ENCODE assay signal across 17 cellular contexts in genomic region chr10:43124094-43124521, GRCh38. TPM values are rescaled to one million over a fixed set of nuclear protein-coding genes. Genes with fewer than 3 reads are reported as not detected.
DNase-seq lines count a peak whose midpoint lies in the region; ATAC-seq and TF ChIP-seq lines count a peak whose summit lies in the region.
"Had no signal": no experiment of that assay in that cellular context is flagged by ENCODE, and none has a peak within 500 bp of the region (broad histone marks: within the 10 kb centered on the region; RNA-seq: fewer than 3 reads in every experiment).

No MANE protein-coding gene starts in this region.

- no peaks in the 10 kb centered on the region for H3K36me3 Mint-ChIP-seq in activated naive CD4-positive, alpha-beta T cell treated with anti-CD3 and anti-CD28 coated beads, Interleukin-2, amount 10 ng/mL, durations not matched to agents 7 days and 5 days
- no peaks in the 10 kb centered on the region for H3K36me3 Mint-ChIP-seq in activated naive CD4-positive, alpha-beta T cell treated with anti-CD3 and anti-CD28 coated beads for 36 hours (ENCODE audit: low read depth)
- H3K36me3 Mint-ChIP-seq in activated T-helper 1 cell treated with anti-CD3 and anti-CD28 coated beads, Interleukin-12 subunit alpha, Interleukin-12 subunit beta, Interleukin-2, Interleukin-4 antibody, amounts not matched to agents 30 ng/mL and 10 ng/mL and 1 ng/mL, durations not matched to agents 14 hours and 24 hours and 36 hours (ENCODE audit: low read depth) = no peaks in the 10 kb centered on the region
- H3K36me3 Mint-ChIP-seq: CD8-positive, alpha-beta T cell had no signal

- peaks cover 4% of the 10 kb centered on the region for H3K4me1 ChIP-seq in vagina
- H3K4me1 ChIP-seq: HAP-1 had no signal

- peaks cover 10% of the 10 kb centered on the region for H3K27me3 Mint-ChIP-seq in activated naive CD4-positive, alpha-beta T cell treated with anti-CD3 and anti-CD28 coated beads, Interleukin-2, amount 10 ng/mL, durations not matched to agents 7 days and 5 days
- H3K27me3 Mint-ChIP-seq in activated naive CD4-positive, alpha-beta T cell treated with anti-CD3 and anti-CD28 coated beads for 36 hours (ENCODE audit: low read depth) = no peaks in the 10 kb centered on the region
- no peaks in the 10 kb centered on the region for H3K27me3 Mint-ChIP-seq in activated T-helper 1 cell treated with anti-CD3 and anti-CD28 coated beads, Interleukin-12 subunit alpha, Interleukin-12 subunit beta, Interleukin-2, Interleukin-4 antibody, amounts not matched to agents 30 ng/mL and 10 ng/mL and 1 ng/mL, durations not matched to agents 14 hours and 24 hours and 36 hours (ENCODE audit: insufficient read depth)

- no peak overlapping the region for H3K4me3 ChIP-seq in vagina
- H3K4me3 ChIP-seq: HAP-1, Peyer's patch had no signal

- no peaks in the 10 kb centered on the region for H3K27me3 ChIP-seq in vagina
- H3K27me3 ChIP-seq: Peyer's patch had no signal

- H3K9me3 Mint-ChIP-seq in activated naive CD4-positive, alpha-beta T cell treated with anti-CD3 and anti-CD28 coated beads, Interleukin-2, amount 10 ng/mL, durations not matched to agents 7 days and 5 days = no peaks in the 10 kb centered on the region
- H3K9me3 Mint-ChIP-seq in activated naive CD4-positive, alpha-beta T cell treated with anti-CD3 and anti-CD28 coated beads for 36 hours = no peaks in the 10 kb centered on the region
- H3K9me3 Mint-ChIP-seq in activated T-helper 1 cell treated with anti-CD3 and anti-CD28 coated beads, Interleukin-12 subunit alpha, Interleukin-12 subunit beta, Interleukin-2, Interleukin-4 antibody, amounts not matched to agents 30 ng/mL and 10 ng/mL and 1 ng/mL, durations not matched to agents 14 hours and 24 hours and 36 hours = no peaks in the 10 kb centered on the region
- H3K9me3 Mint-ChIP-seq: CD8-positive, alpha-beta T cell had no signal

- peak; percentile 5 for DNase-seq in activated naive CD4-positive, alpha-beta T cell treated with anti-CD3 and anti-CD28 coated beads, Interleukin-2, amount 10 ng/mL, durations not matched to agents 7 days and 5 days
- no peak for DNase-seq in activated naive CD4-positive, alpha-beta T cell treated with anti-CD3 and anti-CD28 coated beads for 36 hours
- no peak for DNase-seq in activated T-helper 1 cell treated with anti-CD3 and anti-CD28 coated beads, Interleukin-12 subunit alpha, Interleukin-12 subunit beta, Interleukin-2, Interleukin-4 antibody, amounts not matched to agents 30 ng/mL and 10 ng/mL and 1 ng/mL, durations not matched to agents 14 hours and 24 hours and 36 hours (ENCODE audit: low spot score)
- DNase-seq in mesenteric fat pad (ENCODE audit: low spot score) = peak; percentile 67
- peak in 1 of 2 donors; percentile 58 for DNase-seq in vagina (ENCODE audit: extremely low spot score in 2 of 2)
- DNase-seq in NCI-H774 (lab: John Stamatoyannopoulos, UW) = no peak
- DNase-seq: AML-193, MM.1S, NCI-H1105, NCI-H1694 treated with DMSO at 0.1 percent for 48 hours, NCI-H510A, SHP77 had no signal

- H3K27ac ChIP-seq in vagina = peak overlapping the region; percentile 47
- H3K27ac ChIP-seq: Peyer's patch had no signal

- no peak for TF ChIP-seq CTCF in vagina (IDR thresholded peaks at IDR 0.05)

- ATAC-seq in GM21619 (IDR thresholded peaks at IDR 0.05; ENCODE audit: unreplicated experiment) = no peak
- ATAC-seq in GM19467 (IDR thresholded peaks at IDR 0.05; ENCODE audit: unreplicated experiment) = no peak
- ATAC-seq: CD8-positive, alpha-beta T cell had no signal

- no peak overlapping the region for H3K4me3 Mint-ChIP-seq in activated naive CD4-positive, alpha-beta T cell treated with anti-CD3 and anti-CD28 coated beads, Interleukin-2, amount 10 ng/mL, durations not matched to agents 7 days and 5 days
- no peak overlapping the region for H3K4me3 Mint-ChIP-seq in activated naive CD4-positive, alpha-beta T cell treated with anti-CD3 and anti-CD28 coated beads for 36 hours
- H3K4me3 Mint-ChIP-seq in activated T-helper 1 cell treated with anti-CD3 and anti-CD28 coated beads, Interleukin-12 subunit alpha, Interleukin-12 subunit beta, Interleukin-2, Interleukin-4 antibody, amounts not matched to agents 30 ng/mL and 10 ng/mL and 1 ng/mL, durations not matched to agents 14 hours and 24 hours and 36 hours = no peak overlapping the region
- H3K4me3 Mint-ChIP-seq: CD8-positive, alpha-beta T cell had no signal

- no peaks in the 10 kb centered on the region for H3K36me3 ChIP-seq in vagina
- H3K36me3 ChIP-seq: HAP-1, Peyer's patch had no signal

- H3K9me3 ChIP-seq in vagina = no peaks in the 10 kb centered on the region
- H3K9me3 ChIP-seq: HAP-1, Peyer's patch had no signal

- CTCF ChIA-PET in activated naive CD4-positive, alpha-beta T cell treated with anti-CD3 and anti-CD28 coated beads, Interleukin-2, amount 10 ng/mL, durations not matched to agents 7 days and 5 days (lab: Charles Lee) = no interaction called here
- CTCF ChIA-PET in activated naive CD4-positive, alpha-beta T cell treated with anti-CD3 and anti-CD28 coated beads for 36 hours (lab: Charles Lee) = no interaction called here

- H3K27ac Mint-ChIP-seq in activated naive CD4-positive, alpha-beta T cell treated with anti-CD3 and anti-CD28 coated beads, Interleukin-2, amount 10 ng/mL, durations not matched to agents 7 days and 5 days = peak overlapping the region; percentile 76
- H3K27ac Mint-ChIP-seq in activated naive CD4-positive, alpha-beta T cell treated with anti-CD3 and anti-CD28 coated beads for 36 hours = no peak overlapping the region
- H3K27ac Mint-ChIP-seq in activated T-helper 1 cell treated with anti-CD3 and anti-CD28 coated beads, Interleukin-12 subunit alpha, Interleukin-12 subunit beta, Interleukin-2, Interleukin-4 antibody, amounts not matched to agents 30 ng/mL and 10 ng/mL and 1 ng/mL, durations not matched to agents 14 hours and 24 hours and 36 hours = peak overlapping the region; percentile 61
- H3K27ac Mint-ChIP-seq: CD8-positive, alpha-beta T cell had no signal

- TF ChIP-seq POLR2A in vagina (IDR thresholded peaks at IDR 0.05) = no peak

- H3K4me1 Mint-ChIP-seq in activated naive CD4-positive, alpha-beta T cell treated with anti-CD3 and anti-CD28 coated beads, Interleukin-2, amount 10 ng/mL, durations not matched to agents 7 days and 5 days = peaks cover 71% of the 10 kb centered on the region
- H3K4me1 Mint-ChIP-seq in activated naive CD4-positive, alpha-beta T cell treated with anti-CD3 and anti-CD28 coated beads for 36 hours (ENCODE audit: low read depth) = peaks cover 21% of the 10 kb centered on the region
- peaks cover 90% of the 10 kb centered on the region for H3K4me1 Mint-ChIP-seq in activated T-helper 1 cell treated with anti-CD3 and anti-CD28 coated beads, Interleukin-12 subunit alpha, Interleukin-12 subunit beta, Interleukin-2, Interleukin-4 antibody, amounts not matched to agents 30 ng/mL and 10 ng/mL and 1 ng/mL, durations not matched to agents 14 hours and 24 hours and 36 hours (ENCODE audit: low read depth)

- intact Hi-C loops in activated naive CD4-positive, alpha-beta T cell treated with anti-CD3 and anti-CD28 coated beads for 36 hours (cut with micrococcal nuclease) = no loop called here
- intact Hi-C loops in activated T-helper 1 cell treated with anti-CD3 and anti-CD28 coated beads, Interleukin-12 subunit alpha, Interleukin-12 subunit beta, Interleukin-2, Interleukin-4 antibody, amounts not matched to agents 30 ng/mL and 10 ng/mL and 1 ng/mL, durations not matched to agents 14 hours and 24 hours and 36 hours (cut with micrococcal nuclease) = loop anchor here (5.0 kb wide), 3 partner anchors 78 to 238 kb away; no protein-coding TSS in a partner anchor
- intact Hi-C loops in vagina (cut with DNase I) = no loop called here

RNA-seq across cellular contexts. Expression of gene CSGALNACT2, which starts 14.1 kb away (rescaled TPM):
- 10 to 100 TPM; 25.6 to 27.1 TPM for total RNA-seq in activated naive CD4-positive, alpha-beta T cell treated with anti-CD3 and anti-CD28 coated beads for 36 hours
- total RNA-seq in activated T-helper 1 cell treated with anti-CD3 and anti-CD28 coated beads, Interleukin-12 subunit alpha, Interleukin-12 subunit beta, Interleukin-2, Interleukin-4 antibody, amounts not matched to agents 30 ng/mL and 10 ng/mL and 1 ng/mL, durations not matched to agents 14 hours and 24 hours and 36 hours = 30.3 and 32.0 TPM in 2 replicates
- 31.0 TPM for total RNA-seq in mesenteric fat pad
- total RNA-seq in vagina = 21.9 TPM

RNA-seq across cellular contexts. Expression of gene RET, which starts 47.2 kb away (rescaled TPM):
- total RNA-seq in activated naive CD4-positive, alpha-beta T cell treated with anti-CD3 and anti-CD28 coated beads for 36 hours = under 1 TPM in 1 of 2 experiments, not detected in 1; 0.36 TPM
- total RNA-seq in activated T-helper 1 cell treated with anti-CD3 and anti-CD28 coated beads, Interleukin-12 subunit alpha, Interleukin-12 subunit beta, Interleukin-2, Interleukin-4 antibody, amounts not matched to agents 30 ng/mL and 10 ng/mL and 1 ng/mL, durations not matched to agents 14 hours and 24 hours and 36 hours = 0.27 and 0.31 TPM in 2 replicates
- total RNA-seq in mesenteric fat pad (0.64 TPM), vagina (7.9 TPM)
- total RNA-seq: CD8-positive, alpha-beta T cell had no signal

Comparison
In these comparisons a context has a peak if more than half of its experiments do, and no peak if none do; other contexts are left out.
1. DNase-seq: peak in activated naive CD4-positive, alpha-beta T cell treated with anti-CD3 and anti-CD28 coated beads, Interleukin-2, amount 10 ng/mL, durations not matched to agents 7 days and 5 days (single experiment) and mesenteric fat pad (single experiment); none in activated naive CD4-positive, alpha-beta T cell treated with anti-CD3 and anti-CD28 coated beads for 36 hours (single experiment), activated T-helper 1 cell treated with anti-CD3 and anti-CD28 coated beads, Interleukin-12 subunit alpha, Interleukin-12 subunit beta, Interleukin-2, Interleukin-4 antibody, amounts not matched to agents 30 ng/mL and 10 ng/mL and 1 ng/mL, durations not matched to agents 14 hours and 24 hours and 36 hours (single experiment) and NCI-H774 (single experiment).